Comparison of ENCODE assay signal across 15 cellular contexts in genomic region chr3:178076718-178077117, GRCh38.
A peak's percentile ranks its signal among the peaks of the same experiment; 100 is the strongest.
DNase-seq lines count a peak whose midpoint lies in the region; ATAC-seq and TF ChIP-seq lines count a peak whose summit lies in the region.
"Had no signal": no experiment of that assay in that cellular context is flagged by ENCODE, and none has a peak within 500 bp of the region (broad histone marks: within the 10 kb centered on the region; RNA-seq: fewer than 3 reads in every experiment).

No MANE protein-coding gene starts in this region.

- peak overlapping the region; percentile 57 for H3K27ac Mint-ChIP-seq in activated naive CD8-positive, alpha-beta T cell treated with anti-CD3 and anti-CD28 coated beads, Interleukin-2, amount 10 ng/mL, durations not matched to agents 7 days and 5 days
- H3K27ac Mint-ChIP-seq in activated naive CD8-positive, alpha-beta T cell treated with anti-CD3 and anti-CD28 coated beads for 36 hours = no peak overlapping the region
- H3K27ac Mint-ChIP-seq: activated CD4-positive, alpha-beta memory T cell treated with anti-CD3 and anti-CD28 coated beads, Interleukin-2, amount 10 ng/mL, durations not matched to agents 7 days and 5 days had no signal

- no peaks in the 10 kb centered on the region for H3K27me3 Mint-ChIP-seq in activated naive CD8-positive, alpha-beta T cell treated with anti-CD3 and anti-CD28 coated beads, Interleukin-2, amount 10 ng/mL, durations not matched to agents 7 days and 5 days
- H3K27me3 Mint-ChIP-seq in activated naive CD8-positive, alpha-beta T cell treated with anti-CD3 and anti-CD28 coated beads for 36 hours = no peaks in the 10 kb centered on the region
- H3K27me3 Mint-ChIP-seq: activated CD4-positive, alpha-beta memory T cell treated with anti-CD3 and anti-CD28 coated beads, Interleukin-2, amount 10 ng/mL, durations not matched to agents 7 days and 5 days had no signal

- ATAC-seq in activated naive CD8-positive, alpha-beta T cell treated with anti-CD3 and anti-CD28 coated beads, Interleukin-2, amount 10 ng/mL, durations not matched to agents 7 days and 5 days (ENCODE audit: low read depth) = no peak
- ATAC-seq in HG03460 (IDR thresholded peaks at IDR 0.05; ENCODE audit: unreplicated experiment) = no peak

- H3K36me3 ChIP-seq in tibial artery = no peaks in the 10 kb centered on the region
- H3K36me3 ChIP-seq: heart left ventricle, right atrium auricular region, SJSA1 had no signal

- peaks cover 0 to 35% (median 5%) of the 10 kb centered on the region in 4 donors for H3K4me1 ChIP-seq in tibial artery
- H3K4me1 ChIP-seq: SJSA1 had no signal

- no peaks in the 10 kb centered on the region for H3K27me3 ChIP-seq in tibial artery
- H3K27me3 ChIP-seq: heart left ventricle, right atrium auricular region, SJSA1 had no signal

- no peak overlapping the region for H3K4me3 ChIP-seq in fibroblast of the aortic adventitia (ENCODE audit: low read depth, low read length)
- H3K4me3 ChIP-seq in tibial artery = no peak overlapping the region
- H3K4me3 ChIP-seq: heart left ventricle, right atrium auricular region, SJSA1 had no signal

- DNase-seq in activated naive CD8-positive, alpha-beta T cell treated with anti-CD3 and anti-CD28 coated beads, Interleukin-2, amount 10 ng/mL, durations not matched to agents 7 days and 5 days = no peak
- DNase-seq in activated naive CD8-positive, alpha-beta T cell treated with anti-CD3 and anti-CD28 coated beads for 36 hours = no peak
- DNase-seq in NOMO-1 treated with DMSO at 0.1 percent for 48 hours (lab: John Stamatoyannopoulos, UW; ENCODE audit: unreplicated experiment) (peak; percentile 97), fibroblast of the aortic adventitia (ENCODE audit: low read depth) (peak; percentile 42), SW 1271 (lab: John Stamatoyannopoulos, UW) (no peak), T-helper 1 cell (no peak), tibial artery (no peak)
- DNase-seq: activated CD4-positive, alpha-beta memory T cell treated with anti-CD3 and anti-CD28 coated beads, Interleukin-2, amount 10 ng/mL, durations not matched to agents 7 days and 5 days; EL; heart left ventricle; mesendoderm; NCI-H226 had no signal

- TF ChIP-seq CTCF in fibroblast of the aortic adventitia (IDR thresholded peaks at IDR 0.05; ENCODE audit: insufficient read depth, low read length) (no peak), tibial artery (IDR thresholded peaks at IDR 0.05) (no peak)

- H3K9me3 ChIP-seq in tibial artery = no peaks in the 10 kb centered on the region
- H3K9me3 ChIP-seq: heart left ventricle, right atrium auricular region, SJSA1 had no signal

- peaks cover 2% of the 10 kb centered on the region for H3K36me3 Mint-ChIP-seq in activated naive CD8-positive, alpha-beta T cell treated with anti-CD3 and anti-CD28 coated beads, Interleukin-2, amount 10 ng/mL, durations not matched to agents 7 days and 5 days
- H3K36me3 Mint-ChIP-seq in activated naive CD8-positive, alpha-beta T cell treated with anti-CD3 and anti-CD28 coated beads for 36 hours = peaks cover 3% of the 10 kb centered on the region

- intact Hi-C loops in tibial artery (cut with DNase I; ENCODE audit: low total_unique reads) = no loop called here

- peak overlapping the region; percentile 65 for H3K4me3 Mint-ChIP-seq in activated naive CD8-positive, alpha-beta T cell treated with anti-CD3 and anti-CD28 coated beads, Interleukin-2, amount 10 ng/mL, durations not matched to agents 7 days and 5 days
- H3K4me3 Mint-ChIP-seq in activated naive CD8-positive, alpha-beta T cell treated with anti-CD3 and anti-CD28 coated beads for 36 hours = no peak overlapping the region
- H3K4me3 Mint-ChIP-seq: activated CD4-positive, alpha-beta memory T cell treated with anti-CD3 and anti-CD28 coated beads, Interleukin-2, amount 10 ng/mL, durations not matched to agents 7 days and 5 days had no signal

- H3K9me3 Mint-ChIP-seq in activated naive CD8-positive, alpha-beta T cell treated with anti-CD3 and anti-CD28 coated beads, Interleukin-2, amount 10 ng/mL, durations not matched to agents 7 days and 5 days = no peaks in the 10 kb centered on the region
- H3K9me3 Mint-ChIP-seq in activated naive CD8-positive, alpha-beta T cell treated with anti-CD3 and anti-CD28 coated beads for 36 hours = no peaks in the 10 kb centered on the region
- H3K9me3 Mint-ChIP-seq: activated CD4-positive, alpha-beta memory T cell treated with anti-CD3 and anti-CD28 coated beads, Interleukin-2, amount 10 ng/mL, durations not matched to agents 7 days and 5 days had no signal

- no peak overlapping the region for H3K27ac ChIP-seq in tibial artery
- H3K27ac ChIP-seq: SJSA1 had no signal

- POLR2A ChIA-PET in activated naive CD8-positive, alpha-beta T cell treated with anti-CD3 and anti-CD28 coated beads, Interleukin-2, amount 10 ng/mL, durations not matched to agents 7 days and 5 days (lab: Charles Lee) = no interaction called here

- peaks cover 8% of the 10 kb centered on the region for H3K4me1 Mint-ChIP-seq in activated naive CD8-positive, alpha-beta T cell treated with anti-CD3 and anti-CD28 coated beads, Interleukin-2, amount 10 ng/mL, durations not matched to agents 7 days and 5 days
- H3K4me1 Mint-ChIP-seq in activated naive CD8-positive, alpha-beta T cell treated with anti-CD3 and anti-CD28 coated beads for 36 hours = peaks cover 16% of the 10 kb centered on the region

Comparison
In these comparisons a context has a peak if more than half of its experiments do, and no peak if none do; other contexts are left out.
1. DNase-seq: peak in NOMO-1 treated with DMSO at 0.1 percent for 48 hours (single experiment) and fibroblast of the aortic adventitia (single experiment); none in activated naive CD8-positive, alpha-beta T cell treated with anti-CD3 and anti-CD28 coated beads, Interleukin-2, amount 10 ng/mL, durations not matched to agents 7 days and 5 days (single experiment), activated naive CD8-positive, alpha-beta T cell treated with anti-CD3 and anti-CD28 coated beads for 36 hours (single experiment), SW 1271 (0 of 2), T-helper 1 cell (0 of 5) and tibial artery (0 of 2).